Comparison of ENCODE assay signal across 14 cellular contexts in the genomic region with DNA sequence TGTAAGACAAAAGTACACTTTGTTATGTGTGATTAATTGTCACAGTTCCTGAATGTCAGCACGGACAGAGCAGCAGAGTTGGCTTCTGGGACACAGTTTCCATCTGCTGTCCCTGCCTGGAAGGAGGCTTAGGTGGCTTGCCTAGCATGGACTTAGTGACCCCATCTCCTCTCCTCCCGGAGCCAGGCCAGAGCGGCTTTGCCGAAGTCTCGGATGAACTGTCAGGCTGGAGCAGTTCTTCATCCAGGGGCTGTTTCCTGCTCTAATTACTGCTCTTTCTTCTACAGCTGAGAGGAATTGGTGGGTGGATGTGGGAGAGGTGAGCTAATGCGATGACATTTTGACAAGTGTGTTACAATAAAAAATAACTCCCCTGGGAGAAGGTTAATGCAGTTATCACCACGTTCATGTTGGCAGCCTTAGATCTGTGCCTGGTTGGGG.
A peak's percentile ranks its signal among the peaks of the same experiment; 100 is the strongest.
DNase-seq lines count a peak whose midpoint lies in the region; ATAC-seq and TF ChIP-seq lines count a peak whose summit lies in the region.
"Had no signal": no experiment of that assay in that cellular context is flagged by ENCODE, and none has a peak within 500 bp of the region (broad histone marks: within the 10 kb centered on the region; RNA-seq: fewer than 3 reads in every experiment).

No MANE protein-coding gene starts in this region.

- H3K4me3 ChIP-seq in adipocyte (ENCODE audit: low read length) (peak overlapping the region; percentile 27), left lung (no peak overlapping the region), upper lobe of right lung (no peak overlapping the region)

- H3K9ac ChIP-seq in adipocyte (ENCODE audit: low read length): no peak overlapping the region

- DNase-seq in Right ventricle myocardium inferior (ENCODE audit: missing footprints) (no peak), cardiac septum (ENCODE audit: low spot score) (no peak), adipocyte (ENCODE audit: low read depth) (no peak), left lung (no peak), upper lobe of right lung (peak; percentile 65), NCI-H446 (lab: John Stamatoyannopoulos, UW) (no peak)
- DNase-seq in stimulated activated naive CD4-positive, alpha-beta T cell treated with Interleukin-2 at 50 U/mL for 16 hours (lab: John Stamatoyannopoulos, UW): no peak
- DNase-seq: activated naive CD4-positive, alpha-beta T cell treated with anti-CD3 and anti-CD28 coated beads, Interleukin-2, amount 10 ng/mL, durations not matched to agents 7 days and 5 days; central memory CD4-positive, alpha-beta T cell; endodermal cell; occipital lobe; PC-3 had no signal

- H3K9me3 ChIP-seq in adipocyte (ENCODE audit: control insufficient read depth, low read length) (no peaks in the 10 kb centered on the region), left lung (no peaks in the 10 kb centered on the region), upper lobe of right lung (no peaks in the 10 kb centered on the region)

- intact Hi-C loops in Right ventricle myocardium inferior (cut with DNase I) (no loop called here), cardiac septum (cut with DNase I) (no loop called here), left lung (cut with DNase I) (loop anchor here in 1 of 2 donors (10.0 kb wide), 1 partner anchor 56 kb away; no protein-coding TSS in a partner anchor), upper lobe of right lung (cut with DNase I) (no loop called here)

- TF ChIP-seq CTCF in left lung (IDR thresholded peaks at IDR 0.05) (no peak), upper lobe of right lung (IDR thresholded peaks at IDR 0.05) (no peak)

- H3K27me3 ChIP-seq in adipocyte (replicated peaks; ENCODE audit: control insufficient read depth, insufficient read depth, low read length): no peaks in the 10 kb centered on the region
- no peaks in the 10 kb centered on the region for H3K27me3 ChIP-seq in left lung
- no peaks in the 10 kb centered on the region for H3K27me3 ChIP-seq in upper lobe of right lung

- no peaks in the 10 kb centered on the region for H3K36me3 ChIP-seq in adipocyte (ENCODE audit: control insufficient read depth, insufficient read depth, low read length, severe bottlenecking)
- H3K36me3 ChIP-seq in left lung: no peaks in the 10 kb centered on the region
- H3K36me3 ChIP-seq in upper lobe of right lung: no peaks in the 10 kb centered on the region

- H3K4me1 ChIP-seq in adipocyte (ENCODE audit: control insufficient read depth, insufficient read depth, low read length): peaks cover 10% of the 10 kb centered on the region
- peaks cover 3 to 41% of the 10 kb centered on the region in 2 donors for H3K4me1 ChIP-seq in left lung
- H3K4me1 ChIP-seq in upper lobe of right lung: peaks cover 8% of the 10 kb centered on the region

- peak overlapping the region in 1 of 2 donors; percentile 67 for H3K27ac ChIP-seq in left lung
- peak overlapping the region; percentile 42 for H3K27ac ChIP-seq in upper lobe of right lung

- ATAC-seq in Right ventricle myocardium inferior: peak; percentile 77
- ATAC-seq in left lung: peak; percentile 23
- peak; percentile 61 for ATAC-seq in upper lobe of right lung
- ATAC-seq in HG03378 (IDR thresholded peaks at IDR 0.05; ENCODE audit: unreplicated experiment): no peak
- ATAC-seq: HCT116, PC-3 had no signal
